Comparison of ENCODE assay signal across 1 cellular context in genomic region chr3:44136421-44136820, GRCh38.
TF ChIP-seq lines count a peak whose summit lies in the region.

No MANE protein-coding gene starts in this region.

TF ChIP-seq in GM23338, 12 proteins besides CTCF, POLR2A, EP300 and RAD21:
- TF ChIP-seq ZNF462 (CRISPR knock-in tag; IDR thresholded peaks at IDR 0.05), result peak; percentile 89
- TF ChIP-seq CREB1 (CRISPR knock-in tag; IDR thresholded peaks at IDR 0.05; ENCODE audit: low read depth), result no peak
- TF ChIP-seq REST (IDR thresholded peaks at IDR 0.05; ENCODE audit: unreplicated experiment), result peak; percentile 76
